In the genomic region with DNA sequence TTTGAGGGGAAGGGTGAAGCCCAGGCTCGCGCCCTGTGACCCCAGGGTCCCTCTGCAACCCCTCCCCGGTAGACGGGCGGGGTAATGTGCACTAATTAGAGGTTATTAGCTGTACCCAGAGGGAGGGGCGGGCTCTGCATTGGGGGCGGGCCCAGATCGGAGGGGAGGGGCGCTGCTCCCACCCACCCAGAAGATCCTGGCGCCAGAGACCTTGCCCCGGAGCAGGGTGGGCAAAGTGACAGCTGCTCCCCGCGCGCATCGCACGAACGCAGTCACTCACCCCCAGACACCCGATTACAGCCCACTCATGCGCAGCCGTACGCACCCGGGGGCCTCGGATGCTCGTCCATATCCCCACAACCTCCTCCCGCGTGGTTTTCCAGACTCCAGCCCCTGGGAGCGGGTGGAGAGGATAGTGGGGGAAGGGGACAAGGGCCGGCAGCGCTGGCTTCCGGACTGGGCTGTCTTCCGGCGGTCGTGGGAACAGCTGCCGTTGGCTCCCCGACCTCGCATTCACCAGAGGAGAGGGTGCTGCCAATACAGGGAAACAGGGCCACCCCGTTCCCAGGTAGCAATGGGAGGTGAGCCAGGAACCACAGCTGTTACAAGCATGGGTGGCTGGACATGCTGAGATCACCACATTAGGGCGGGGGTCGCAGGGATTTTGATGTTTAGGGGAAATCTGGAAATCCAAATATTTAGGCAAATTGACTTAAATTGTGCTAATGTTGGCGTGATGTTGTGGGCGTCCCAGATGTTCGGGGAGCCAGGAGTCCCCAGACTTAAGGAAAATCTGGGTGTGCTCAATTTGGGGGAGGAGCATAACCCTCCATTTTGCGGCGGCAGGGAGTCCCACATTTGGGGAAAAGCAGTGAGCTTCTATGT, we compare ENCODE assay signal across 8 cellular contexts. TPM values are rescaled to one million over a fixed set of nuclear protein-coding genes. Genes with fewer than 3 reads are reported as not detected.
DNase-seq lines count a peak whose midpoint lies in the region; ATAC-seq and TF ChIP-seq lines count a peak whose summit lies in the region.

No MANE protein-coding gene starts in this region.

- peak; percentile 27 to 60 (median 43) for ATAC-seq in heart left ventricle

- H3K27ac ChIP-seq in adipose tissue (ENCODE audit: low read depth, low read length) (peak overlapping the region; percentile 92), heart left ventricle (peak overlapping the region; percentile 78 to 99 (median 94)), parathyroid adenoma (peak overlapping the region; percentile 90)

- peak; percentile 53 for DNase-seq in CD1c-positive myeloid dendritic cell (ENCODE audit: extremely low spot score)
- peak; percentile 82 for DNase-seq in H7
- DNase-seq in NT2/D1 (ENCODE audit: low read depth, low spot score) = no peak
- peak; percentile 84 to 90 (median 86) for DNase-seq in heart left ventricle
- no peak for DNase-seq in globus pallidus (ENCODE audit: low spot score)
- DNase-seq in activated CD4-positive, CD25-positive, alpha-beta regulatory T cell (lab: John Stamatoyannopoulos, UW) = no peak

- peak in 1 of 2 donors; percentile 54 for TF ChIP-seq POLR2A in heart left ventricle (IDR thresholded peaks at IDR 0.05)

- peak overlapping the region; percentile 97 for H3K4me2 ChIP-seq in parathyroid adenoma (ENCODE audit: low read length)

- H3K79me2 ChIP-seq in parathyroid adenoma = no peaks in the 10 kb centered on the region

- H3K4me3 ChIP-seq in H7 (ENCODE audit: insufficient read depth, low read depth, low read length) = peak overlapping the region; percentile 54
- H3K4me3 ChIP-seq in NT2/D1 (ENCODE audit: insufficient read length, low read depth) = peak overlapping the region; percentile 72
- H3K4me3 ChIP-seq in heart left ventricle = peak overlapping the region; percentile 41 to 83 (median 68)
- H3K4me3 ChIP-seq in parathyroid adenoma (ENCODE audit: low read depth, low read length) = peak overlapping the region; percentile 79

- intact Hi-C loops in heart left ventricle (cut with DNase I) = loop anchor here in 1 of 10 donors (2.0 kb wide), 1 partner anchor 15 kb away; no protein-coding TSS in a partner anchor

- H3K27me3 ChIP-seq in H7 (ENCODE audit: control insufficient read depth, insufficient read depth, low read length) = no peaks in the 10 kb centered on the region; the same call in 1 of the 2 replicates
- H3K27me3 ChIP-seq in NT2/D1 (ENCODE audit: insufficient read depth, insufficient read length) = peaks cover 3% of the 10 kb centered on the region
- H3K27me3 ChIP-seq in heart left ventricle = no peaks in the 10 kb centered on the region
- no peaks in the 10 kb centered on the region for H3K27me3 ChIP-seq in parathyroid adenoma (ENCODE audit: control insufficient read depth, insufficient read depth, low read length)

- WGBS in adipose tissue, 3 donors = 1 to 2% (median 2%) methylated on average over 37 to 44 of the region's 44 CpGs
- WGBS in heart left ventricle, 4 donors = 3 to 4% (median 4%) methylated on average over 32 to 44 of the region's 44 CpGs

- peak overlapping the region; percentile 86 for H3K9ac ChIP-seq in NT2/D1 (ENCODE audit: insufficient read length, low read depth)
- H3K9ac ChIP-seq in parathyroid adenoma = peak overlapping the region; percentile 56

- H3K36me3 ChIP-seq in H7 (replicated peaks; ENCODE audit: control insufficient read depth, insufficient read depth, low read length) (peaks cover 3% of the 10 kb centered on the region), NT2/D1 (ENCODE audit: insufficient read depth, insufficient read length, low read length) (peaks cover 4% of the 10 kb centered on the region), heart left ventricle (peaks cover 0 to 2% (median 0%) of the 10 kb centered on the region in 9 donors), parathyroid adenoma (ENCODE audit: control insufficient read depth, insufficient read depth, low read length) (no peaks in the 10 kb centered on the region)

- H3K9me3 ChIP-seq in NT2/D1 (ENCODE audit: insufficient read depth, low read length) (no peaks in the 10 kb centered on the region), heart left ventricle (no peaks in the 10 kb centered on the region), parathyroid adenoma (ENCODE audit: control insufficient read depth, low read length) (no peaks in the 10 kb centered on the region)

- H3K4me1 ChIP-seq in NT2/D1 (ENCODE audit: insufficient read depth, insufficient read length) = peaks cover 19% of the 10 kb centered on the region
- peaks cover 0 to 64% (median 51%) of the 10 kb centered on the region in 12 donors for H3K4me1 ChIP-seq in heart left ventricle
- peaks cover 26% of the 10 kb centered on the region for H3K4me1 ChIP-seq in parathyroid adenoma

- H2AFZ ChIP-seq in parathyroid adenoma = peak overlapping the region; percentile 92

- no peak for TF ChIP-seq CTCF in heart left ventricle (IDR thresholded peaks at IDR 0.05)
- no peak for TF ChIP-seq CTCF in parathyroid adenoma (IDR thresholded peaks at IDR 0.05)

RNA-seq across cellular contexts. Expression of a gene that starts 2.9 kb away (rescaled TPM):
- total RNA-seq in H7 (2014; rRNA removed; shearing (Covaris generic)) = 15.4 and 30.4 TPM in 2 replicates
- polyA plus RNA-seq in adipose tissue (100 to 1,000 TPM in 1 of 3 donors, 10 to 100 TPM in 2; 41.1 to 210 (median 57.2) TPM), heart left ventricle (10 to 100 TPM; 29.9 to 83.5 TPM)
- 10 to 100 TPM; 45.5 to 90.1 (median 62.6) TPM for total RNA-seq in heart left ventricle

RNA-seq across cellular contexts. Expression of a gene that starts 13.0 kb away (rescaled TPM):
- 10.0 and 22.6 TPM in 2 replicates for total RNA-seq in H7 (2014; rRNA removed; shearing (Covaris generic))
- polyA plus RNA-seq in adipose tissue = 1,000 to 10,000 TPM in 2 of 3 donors, 100 to 1,000 TPM in 1; 120 to 1,553 (median 1,136) TPM
- 100 to 1,000 TPM in 4 of 9 donors, 10 to 100 TPM in 5; 19.6 to 205 (median 67.6) TPM for total RNA-seq in heart left ventricle
- 10 to 100 TPM; 29.6 to 52.9 TPM for polyA plus RNA-seq in heart left ventricle

RNA-seq across cellular contexts. Expression of a gene that starts 23.3 kb away (rescaled TPM):
- total RNA-seq in H7 (2014; rRNA removed; shearing (Covaris generic)) = 508 and 571 TPM in 2 replicates
- 100 to 1,000 TPM; 159 to 386 (median 207) TPM for polyA plus RNA-seq in adipose tissue
- 1,000 to 10,000 TPM in 2 of 9 donors, 100 to 1,000 TPM in 7; 435 to 1,432 (median 684) TPM for total RNA-seq in heart left ventricle
- polyA plus RNA-seq in heart left ventricle = 100 to 1,000 TPM; 544 to 645 TPM

RNA-seq across cellular contexts. Expression of a gene that starts 23.6 kb away (rescaled TPM):
- total RNA-seq in H7 (2014; rRNA removed; shearing (Covaris generic)) = not detected in 2 replicates
- 1 to 10 TPM in 1 of 3 donors, under 1 TPM in 2; 0.38 to 1.8 (median 0.52) TPM for polyA plus RNA-seq in adipose tissue
- total RNA-seq in heart left ventricle = 1 to 10 TPM in 7 of 9 donors, not detected in 2; 1.2 to 6.8 (median 2.2) TPM
- 1 to 10 TPM in 1 of 2 donors, under 1 TPM in 1; 0.35 to 3.2 TPM for polyA plus RNA-seq in heart left ventricle

RNA-seq across cellular contexts. Expression of a gene that starts 26.7 kb away (rescaled TPM):
- total RNA-seq in H7 (2014; rRNA removed; shearing (Covaris generic)) = 0.37 and 1.5 TPM in 2 replicates
- polyA plus RNA-seq in adipose tissue (under 1 TPM in 1 of 3 donors, not detected in 2; 0.07 TPM), heart left ventricle (not detected)
- not detected for total RNA-seq in heart left ventricle

Comparison
In these comparisons a context has a peak if more than half of its experiments do, and no peak if none do; other contexts are left out.
1. DNase-seq: peak in CD1c-positive myeloid dendritic cell (single experiment), H7 (single experiment) and heart left ventricle (5 of 5); none in NT2/D1 (single experiment), globus pallidus (single experiment) and activated CD4-positive, CD25-positive, alpha-beta regulatory T cell (0 of 4).
2. Peak in every context shown above with its lines, with median percentiles within 50 percentile points of each other: H3K4me3 ChIP-seq and H3K27ac ChIP-seq.